Comparison of ENCODE assay signal across 22 cellular contexts in genomic region chr3:166085164-166085830, GRCh38.
DNase-seq lines count a peak whose midpoint lies in the region; ATAC-seq and TF ChIP-seq lines count a peak whose summit lies in the region.
"Had no signal": no experiment of that assay in that cellular context is flagged by ENCODE, and none has a peak within 500 bp of the region (broad histone marks: within the 10 kb centered on the region; RNA-seq: fewer than 3 reads in every experiment).

No MANE protein-coding gene starts in this region.

- DNase-seq in ELR (ENCODE audit: low read depth) (peak; percentile 78), HT1080 (ENCODE audit: low read depth) (peak; percentile 67), RWPE2 (ENCODE audit: low spot score) (no peak), foreskin keratinocyte (peak; percentile 66 to 83), KBM-7 (no peak)
- no peak for DNase-seq in central memory CD4-positive, alpha-beta T cell
- DNase-seq in stimulated activated CD4-positive, alpha-beta T cell treated with anti-CD3 and anti-CD28 coated beads, Interleukin-4, amount 100 ng/mL, for 4 hours: no peak
- DNase-seq: CD4-positive, CD25-positive, alpha-beta regulatory T cell; DMS79; EL; GF-D8; H9; IMR-90; NCI-H2029; NCI-H2227 treated with DMSO at 0.1 percent for 48 hours; NCI-H526 treated with DMSO at 0.1 percent for 48 hours; RPMI8226; SHP77 treated with DMSO at 0.1 percent for 48 hours; SW 1271 had no signal

- H3K4me1 ChIP-seq in RWPE2 (ENCODE audit: insufficient read depth, poor library complexity, severe bottlenecking): peaks cover 32% of the 10 kb centered on the region
- peaks cover 11% of the 10 kb centered on the region for H3K4me1 ChIP-seq in foreskin keratinocyte
- H3K4me1 ChIP-seq: BLaER1 had no signal

- TF ChIP-seq CTCF in RWPE2 (IDR thresholded peaks at IDR 0.05; ENCODE audit: poor library complexity, severe bottlenecking) (no peak), foreskin keratinocyte (conservative IDR thresholded peaks at IDR 0.05) (no peak)

- H3K4me3 ChIP-seq in RWPE2 (ENCODE audit: severe bottlenecking): no peak overlapping the region
- H3K4me3 ChIP-seq: BLaER1, GM23338 had no signal

- no peaks in the 10 kb centered on the region for H3K27me3 ChIP-seq in RWPE2 (ENCODE audit: insufficient read depth, poor library complexity, severe bottlenecking)
- no peaks in the 10 kb centered on the region for H3K27me3 ChIP-seq in foreskin keratinocyte
- H3K27me3 ChIP-seq: BLaER1 had no signal

- H3K9me3 ChIP-seq in RWPE2 (ENCODE audit: severe bottlenecking): no peaks in the 10 kb centered on the region
- H3K9me3 ChIP-seq: BLaER1 had no signal

- ATAC-seq in RWPE2 (ENCODE audit: low read depth) (peak; percentile 94), foreskin keratinocyte (peak; percentile 98)
- ATAC-seq: GM23338 had no signal

- in situ Hi-C loops in KBM-7 (cut with MboI; ENCODE audit: low pct_unique_long_range_greater_than_20kb, low sequenced_read_pairs): no loop called here

- no peaks in the 10 kb centered on the region for H3K36me3 ChIP-seq in RWPE2 (ENCODE audit: low read depth)
- H3K36me3 ChIP-seq: BLaER1 had no signal

- H3K27ac ChIP-seq in RWPE2 (ENCODE audit: poor library complexity, severe bottlenecking) (peak overlapping the region; percentile 49), foreskin keratinocyte (no peak overlapping the region)
- H3K27ac ChIP-seq: BLaER1, KMS-11 had no signal

Comparison
In these comparisons a context has a peak if more than half of its experiments do, and no peak if none do; other contexts are left out.
1. DNase-seq: peak in ELR (single experiment), HT1080 (single experiment) and foreskin keratinocyte (2 of 2); none in RWPE2 (single experiment), KBM-7 (single experiment), central memory CD4-positive, alpha-beta T cell (single experiment) and stimulated activated CD4-positive, alpha-beta T cell treated with anti-CD3 and anti-CD28 coated beads, Interleukin-4, amount 100 ng/mL, for 4 hours (0 of 2).